In genomic region chr12:59937148-59937547, GRCh38 we compare ENCODE assay signal across 18 cellular contexts.
DNase-seq lines count a peak whose midpoint lies in the region; ATAC-seq, FAIRE-seq and TF ChIP-seq lines count a peak whose summit lies in the region.
"Had no signal": no experiment of that assay in that cellular context is flagged by ENCODE, and none has a peak within 500 bp of the region (broad histone marks: within the 10 kb centered on the region; RNA-seq: fewer than 3 reads in every experiment).

No MANE protein-coding gene starts in this region.

- H3K4me3 ChIP-seq in astrocyte (ENCODE audit: insufficient read depth, low read depth, low read length) (no peak overlapping the region), mesenchymal stem cell (ENCODE audit: insufficient read depth in 1 of 2, low read depth in 1 of 2, low read length in 2 of 2) (no peak overlapping the region), HAP-1 (no peak overlapping the region)
- H3K4me3 ChIP-seq: BLaER1, MG63 had no signal

- H2BK15ac ChIP-seq in mesenchymal stem cell (ENCODE audit: low read depth, poor library complexity, severe bottlenecking), result no peak overlapping the region

- no peak overlapping the region for H3K4ac ChIP-seq in mesenchymal stem cell (ENCODE audit: low read depth in 1 of 2, low read length in 2 of 2)

- no peak for TF ChIP-seq EP300 in Ishikawa (IDR thresholded peaks at IDR 0.05; ENCODE audit: borderline replicate concordance)

- no peak overlapping the region for H3K23ac ChIP-seq in mesenchymal stem cell (ENCODE audit: low read length in 2 of 2)

- in situ Hi-C loops in HAP-1 (cut with MboI; ENCODE audit: low sequenced_read_pairs), result no loop called here

- H3K27me3 Mint-ChIP-seq in astrocyte (ENCODE audit: low read depth, unreplicated experiment), result no peaks in the 10 kb centered on the region
- no peaks in the 10 kb centered on the region for H3K27me3 Mint-ChIP-seq in progenitor cell of endocrine pancreas
- H3K27me3 Mint-ChIP-seq: CD8-positive, alpha-beta memory T cell had no signal

- no peak overlapping the region for H3K18ac ChIP-seq in mesenchymal stem cell (ENCODE audit: low read depth in 1 of 2, low read length in 2 of 2)

- no peak overlapping the region for H3K14ac ChIP-seq in mesenchymal stem cell (ENCODE audit: low read length in 2 of 2)

- H3K36me3 ChIP-seq in astrocyte (ENCODE audit: insufficient read depth, low read length) (no peaks in the 10 kb centered on the region), mesenchymal stem cell (ENCODE audit: control insufficient read depth in 1 of 2, insufficient read depth in 2 of 2, low read depth in 1 of 2, low read length in 2 of 2) (no peaks in the 10 kb centered on the region), HAP-1 (replicated peaks) (no peaks in the 10 kb centered on the region)
- H3K36me3 ChIP-seq: BLaER1, MG63 had no signal

- no peaks in the 10 kb centered on the region for H3K27me3 ChIP-seq in astrocyte (ENCODE audit: insufficient read depth, low read length)
- no peaks in the 10 kb centered on the region for H3K27me3 ChIP-seq in mesenchymal stem cell (ENCODE audit: control insufficient read depth in 1 of 2, insufficient read depth in 1 of 2, low read length in 2 of 2)
- no peaks in the 10 kb centered on the region for H3K27me3 ChIP-seq in HAP-1 (ENCODE audit: low read depth)
- H3K27me3 ChIP-seq: BLaER1, MG63 had no signal

- H3K79me2 ChIP-seq in astrocyte (ENCODE audit: insufficient read depth, low read length), result no peaks in the 10 kb centered on the region

- no peak overlapping the region for H2AK5ac ChIP-seq in mesenchymal stem cell (ENCODE audit: low read length, severe bottlenecking)

- H3K4me3 Mint-ChIP-seq in astrocyte (ENCODE audit: unreplicated experiment) (no peak overlapping the region), progenitor cell of endocrine pancreas (ENCODE audit: low read depth) (no peak overlapping the region)
- H3K4me3 Mint-ChIP-seq: CD8-positive, alpha-beta memory T cell had no signal

- TF ChIP-seq RAD21 in Ishikawa (IDR thresholded peaks at IDR 0.05; ENCODE audit: low read depth), result no peak

- no peak overlapping the region for H4K8ac ChIP-seq in mesenchymal stem cell (ENCODE audit: low read length)

- no peaks in the 10 kb centered on the region for H4K20me1 ChIP-seq in astrocyte (ENCODE audit: insufficient read depth, low read length)
- H4K20me1 ChIP-seq: BLaER1 had no signal

- H3K27ac Mint-ChIP-seq in astrocyte (ENCODE audit: unreplicated experiment), result no peak overlapping the region
- H3K27ac Mint-ChIP-seq in progenitor cell of endocrine pancreas, result no peak overlapping the region
- H3K27ac Mint-ChIP-seq: CD8-positive, alpha-beta memory T cell had no signal

- H3K9me3 Mint-ChIP-seq in astrocyte (ENCODE audit: unreplicated experiment) (peaks cover 3% of the 10 kb centered on the region), progenitor cell of endocrine pancreas (ENCODE audit: low read depth) (peaks cover 21% of the 10 kb centered on the region)

- H3K9ac ChIP-seq in astrocyte (ENCODE audit: low read length) (no peak overlapping the region), mesenchymal stem cell (ENCODE audit: low read length) (no peak overlapping the region)
- H3K9ac ChIP-seq: BLaER1 had no signal

- H3K27ac ChIP-seq in astrocyte (ENCODE audit: low read depth, low read length), result no peak overlapping the region
- H3K27ac ChIP-seq in mesenchymal stem cell (ENCODE audit: low read length, poor library complexity, severe bottlenecking), result peak overlapping the region; percentile 55
- H3K27ac ChIP-seq: BLaER1 had no signal

- no peak overlapping the region for H2BK5ac ChIP-seq in mesenchymal stem cell (ENCODE audit: low read depth, low read length, poor library complexity, severe bottlenecking)

- ATAC-seq in GM18502 (IDR thresholded peaks at IDR 0.05; ENCODE audit: poor library complexity, unreplicated experiment), result no peak
- no peak for ATAC-seq in Right ventricle myocardium superior (ENCODE audit: poor library complexity)
- ATAC-seq: HepG2 had no signal

- no peak overlapping the region for H2AFZ ChIP-seq in astrocyte (ENCODE audit: low read depth, low read length)
- H2AFZ ChIP-seq in mesenchymal stem cell (ENCODE audit: low read depth, low read length), result no peak overlapping the region

- H2BK120ac ChIP-seq in mesenchymal stem cell (ENCODE audit: low read depth, low read length), result no peak overlapping the region

- peak; percentile 4 for DNase-seq in AG20443 (ENCODE audit: low spot score)
- DNase-seq in astrocyte (ENCODE audit: low read depth), result peak; percentile 41
- no peak for DNase-seq in mesenchymal stem cell
- DNase-seq in HAP-1 (ENCODE audit: low spot score in 2 of 2), result no peak
- DNase-seq in Right ventricle myocardium superior, result no peak
- DNase-seq in progenitor cell of endocrine pancreas (ENCODE audit: low spot score, unreplicated experiment), result no peak
- DNase-seq: CD8-positive, alpha-beta memory T cell; MG63; NCI-H1092; NCI-H2107; NCI-H345; NCI-H526 treated with DMSO at 0.1 percent for 48 hours; RPMI8226; T-helper 2 cell had no signal

- H3K4me1 ChIP-seq in astrocyte (ENCODE audit: insufficient read depth, low read length), result no peaks in the 10 kb centered on the region
- peaks cover 3% of the 10 kb centered on the region for H3K4me1 ChIP-seq in mesenchymal stem cell (ENCODE audit: control insufficient read depth, insufficient read depth, low read depth, low read length)
- H3K4me1 ChIP-seq in HAP-1, result no peaks in the 10 kb centered on the region
- H3K4me1 ChIP-seq: BLaER1 had no signal

- H3K9me3 ChIP-seq in astrocyte (ENCODE audit: insufficient read depth, low read depth, low read length), result no peaks in the 10 kb centered on the region
- no peaks in the 10 kb centered on the region for H3K9me3 ChIP-seq in mesenchymal stem cell (ENCODE audit: control insufficient read depth, low read length)
- no peaks in the 10 kb centered on the region for H3K9me3 ChIP-seq in HAP-1
- H3K9me3 ChIP-seq: BLaER1 had no signal

- no peaks in the 10 kb centered on the region for H3K79me1 ChIP-seq in mesenchymal stem cell (replicated peaks; ENCODE audit: low read length, poor library complexity, severe bottlenecking)

- intact Hi-C loops in Right ventricle myocardium superior (cut with DNase I), result no loop called here

- no peaks in the 10 kb centered on the region for H3K36me3 Mint-ChIP-seq in astrocyte (ENCODE audit: low read depth, unreplicated experiment)
- H3K36me3 Mint-ChIP-seq in progenitor cell of endocrine pancreas (ENCODE audit: insufficient read depth), result peaks cover 3% of the 10 kb centered on the region
- H3K36me3 Mint-ChIP-seq: CD8-positive, alpha-beta memory T cell had no signal

- H2BK12ac ChIP-seq in mesenchymal stem cell (ENCODE audit: low read length in 2 of 2), result no peak overlapping the region

- TF ChIP-seq CTCF in astrocyte (IDR thresholded peaks at IDR 0.05; ENCODE audit: insufficient read depth, low read depth, low read length) (no peak), progenitor cell of endocrine pancreas (IDR thresholded peaks at IDR 0.05; ENCODE audit: unreplicated experiment) (no peak)

- no peak overlapping the region for H4K91ac ChIP-seq in mesenchymal stem cell (ENCODE audit: low read length)

- peaks cover 28% of the 10 kb centered on the region for H3K4me1 Mint-ChIP-seq in astrocyte (ENCODE audit: low read depth, unreplicated experiment)
- peaks cover 25% of the 10 kb centered on the region for H3K4me1 Mint-ChIP-seq in progenitor cell of endocrine pancreas (ENCODE audit: low read depth)
- H3K4me1 Mint-ChIP-seq: CD8-positive, alpha-beta memory T cell had no signal

- FAIRE-seq in astrocyte (lab: Jason Lieb, UNC), result no peak
- FAIRE-seq: HepG2 had no signal

- no peak overlapping the region for H3K4me2 ChIP-seq in astrocyte (ENCODE audit: low read length)
- no peak overlapping the region for H3K4me2 ChIP-seq in mesenchymal stem cell (ENCODE audit: low read length, poor library complexity, severe bottlenecking)
- H3K4me2 ChIP-seq: BLaER1 had no signal

TF ChIP-seq in Ishikawa, 13 proteins besides CTCF, POLR2A, EP300 and RAD21:
- no peak for TF ChIP-seq TCF12 (IDR thresholded peaks at IDR 0.05; ENCODE audit: low read depth)
- TF ChIP-seq TEAD4 (IDR thresholded peaks at IDR 0.05), result peak; percentile 69
- no peak for TF ChIP-seq ZBTB7A (IDR thresholded peaks at IDR 0.05; ENCODE audit: low read depth)

Comparison
In these comparisons a context has a peak if more than half of its experiments do, and no peak if none do; other contexts are left out.
1. DNase-seq: peak in AG20443 (single experiment) and astrocyte (single experiment); none in mesenchymal stem cell (single experiment), HAP-1 (0 of 2), Right ventricle myocardium superior (single experiment) and progenitor cell of endocrine pancreas (single experiment).